In genomic region chr7:29754874-29755490, GRCh38 we compare ENCODE assay signal across 21 cellular contexts. TPM values are rescaled to one million over a fixed set of nuclear protein-coding genes. Genes with fewer than 3 reads are reported as not detected.
"Had no signal": no experiment of that assay in that cellular context is flagged by ENCODE, and none has a peak within 500 bp of the region (broad histone marks: within the 10 kb centered on the region; RNA-seq: fewer than 3 reads in every experiment).

No MANE protein-coding gene starts in this region.

- DNase-seq: KBM-7, MV-4-11, NCI-H1048, NCI-H1105, NCI-H1417, NCI-H146, NCI-H1694 treated with DMSO at 0.1 percent for 48 hours, NCI-H1930, NCI-H2081, NCI-H2107, NCI-H2227 treated with DMSO at 0.1 percent for 48 hours, NCI-H524 treated with DMSO at 0.1 percent for 48 hours, NCI-H69, NCI-H774, Right ventricle myocardium superior, RPMI8226, SIG-M5 had no signal

- H3K27ac ChIP-seq: SJSA1, SK-N-MC had no signal

RNA-seq across cellular contexts. Expression of gene WIPF3, which starts 51.3 kb away (rescaled TPM):
- total RNA-seq: LHCN-M2, MCF 10A, SJSA1 had no signal
